ENCODE assay signal across 20 cellular contexts in the genomic region with DNA sequence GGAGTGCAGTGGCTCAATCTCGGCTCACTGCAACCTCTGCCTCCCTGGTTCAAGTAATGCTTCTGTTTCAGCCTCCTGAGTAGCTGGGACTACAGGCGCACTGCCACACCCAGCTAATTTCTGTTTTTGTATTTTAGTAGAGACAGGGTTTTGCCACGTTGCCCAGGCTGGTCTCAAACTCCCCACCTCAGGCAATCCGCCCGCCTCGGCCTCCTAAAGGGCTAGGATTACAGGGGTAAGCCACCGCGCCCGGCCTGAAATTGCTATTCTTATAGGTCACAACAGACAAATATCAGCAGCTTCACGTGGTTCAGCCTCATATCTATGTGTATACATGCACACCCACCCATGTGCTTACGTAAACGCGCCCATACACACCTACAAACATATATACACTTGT. TPM values are rescaled to one million over a fixed set of nuclear protein-coding genes. Genes with fewer than 3 reads are reported as not detected.
"Had no signal": no experiment of that assay in that cellular context is flagged by ENCODE, and none has a peak within 500 bp of the region (broad histone marks: within the 10 kb centered on the region; RNA-seq: fewer than 3 reads in every experiment).

No MANE protein-coding gene starts in this region.

- ATAC-seq: body of pancreas; gastrocnemius medialis; left lobe of liver; naive thymus-derived CD8-positive, alpha-beta T cell; right cardiac atrium; SK-N-SH treated with all-trans-retinoic acid at 6 μM for 48 hours; stimulated activated effector memory CD8-positive, alpha-beta T cell treated with anti-CD3 and anti-CD28 coated beads, Interleukin-12 subunit alpha, Interleukin-12 subunit beta, amount 100 ng/mL, for 72 hours had no signal

- H3K27ac Mint-ChIP-seq: progenitor cell of endocrine pancreas; stimulated activated effector memory CD8-positive, alpha-beta T cell treated with anti-CD3 and anti-CD28 coated beads, Interleukin-12 subunit alpha, Interleukin-12 subunit beta, amount 100 ng/mL, for 72 hours had no signal

- H3K27me3 Mint-ChIP-seq: naive thymus-derived CD8-positive, alpha-beta T cell had no signal

- H3K9me3 Mint-ChIP-seq: naive thymus-derived CD8-positive, alpha-beta T cell; stimulated activated effector memory CD8-positive, alpha-beta T cell treated with anti-CD3 and anti-CD28 coated beads, Interleukin-12 subunit alpha, Interleukin-12 subunit beta, amount 100 ng/mL, for 72 hours had no signal

- H3K4me3 Mint-ChIP-seq: stimulated activated effector memory CD8-positive, alpha-beta T cell treated with anti-CD3 and anti-CD28 coated beads, Interleukin-12 subunit alpha, Interleukin-12 subunit beta, amount 100 ng/mL, for 72 hours had no signal

- DNase-seq: activated CD4-positive, alpha-beta T cell treated with anti-CD3 and anti-CD28 coated beads for 4 hours; activated gamma-delta T cell treated with Interleukin-2 at 50 U/mL for 16 hours; amniotic stem cell; body of pancreas; central memory CD4-positive, alpha-beta T cell; cortex of kidney; effector memory CD4-positive, alpha-beta T cell; gastrocnemius medialis; heart right ventricle; islet precursor cell; mammary epithelial cell; naive thymus-derived CD8-positive, alpha-beta T cell; occipital lobe; right cardiac atrium; SHP77 had no signal

RNA-seq across cellular contexts. Expression of gene BATF, which starts 23.6 kb away (rescaled TPM):
- total RNA-seq: body of pancreas, mammary epithelial cell, progenitor cell of endocrine pancreas, smooth muscle cell had no signal
